ENCODE assay signal across 1 cellular context in genomic region chr6:149864578-149865535, GRCh38.
TF ChIP-seq lines count a peak whose summit lies in the region.

No MANE protein-coding gene starts in this region.

TF ChIP-seq in HEK293, 187 proteins besides CTCF, POLR2A, EP300 and RAD21 (continued from another document and continues in another):
- no peak for TF ChIP-seq ZNF645 (tag by site-specific recombination; IDR thresholded peaks at IDR 0.05)
- no peak for TF ChIP-seq ELK4 (IDR thresholded peaks at IDR 0.05; ENCODE audit: borderline replicate concordance, low read depth, low read length)
- TF ChIP-seq ZNF169 (tag by site-specific recombination; IDR thresholded peaks at IDR 0.05) = no peak
- TF ChIP-seq PBX3 (CRISPR knock-in tag; IDR thresholded peaks at IDR 0.05) = no peak
- 0 out of 2 replicates have a peak, but pooled peaks have one; percentile 53 for TF ChIP-seq ZNF639 (tag by site-specific recombination; IDR thresholded peaks at IDR 0.05)
- no peak for TF ChIP-seq ZNF350 (tag by site-specific recombination; IDR thresholded peaks at IDR 0.05)
- no peak for TF ChIP-seq ZNF792 (tag by site-specific recombination; IDR thresholded peaks at IDR 0.05)
- TF ChIP-seq ZNF239 (tag by site-specific recombination; IDR thresholded peaks at IDR 0.05) = no peak
- TF ChIP-seq ZNF175 (tag by site-specific recombination; IDR thresholded peaks at IDR 0.05) = no peak
- TF ChIP-seq RBAK (tag by site-specific recombination; IDR thresholded peaks at IDR 0.05) = no peak
- TF ChIP-seq ZNF530 (tag by site-specific recombination; IDR thresholded peaks at IDR 0.05; ENCODE audit: low read depth) = no peak
- no peak for TF ChIP-seq GLI2 (tag by site-specific recombination; IDR thresholded peaks at IDR 0.05; ENCODE audit: borderline replicate concordance, low read depth)
- peak; percentile 29; the same call in 1 of the 2 replicates for TF ChIP-seq ZBTB10 (tag by site-specific recombination; IDR thresholded peaks at IDR 0.05)
- no peak for TF ChIP-seq ZNF362 (tag by site-specific recombination; IDR thresholded peaks at IDR 0.05)
- no peak for TF ChIP-seq PRDM1 (tag by site-specific recombination; IDR thresholded peaks at IDR 0.05)
- no peak for TF ChIP-seq ZNF571 (tag by site-specific recombination; IDR thresholded peaks at IDR 0.05)
- no peak for TF ChIP-seq ZNF449 (tag by site-specific recombination; IDR thresholded peaks at IDR 0.05)
- no peak for TF ChIP-seq ZNF354C (tag by site-specific recombination; IDR thresholded peaks at IDR 0.05; ENCODE audit: borderline replicate concordance, low read depth)
- no peak for TF ChIP-seq REST (tag by site-specific recombination; IDR thresholded peaks at IDR 0.05)
- no peak for TF ChIP-seq ZNF24 (tag by site-specific recombination; IDR thresholded peaks at IDR 0.05)
- TF ChIP-seq HOXD13 (CRISPR knock-in tag; IDR thresholded peaks at IDR 0.05; ENCODE audit: borderline replicate concordance) = no peak
- no peak for TF ChIP-seq ZNF18 (tag by site-specific recombination; IDR thresholded peaks at IDR 0.05)
- TF ChIP-seq ZNF837 (tag by site-specific recombination; IDR thresholded peaks at IDR 0.05) = no peak
- TF ChIP-seq ZNF211 (tag by site-specific recombination; IDR thresholded peaks at IDR 0.05; ENCODE audit: low read depth) = no peak
- no peak for TF ChIP-seq MEIS1 (CRISPR knock-in tag; IDR thresholded peaks at IDR 0.05; ENCODE audit: borderline replicate concordance)
- no peak for TF ChIP-seq ZNF623 (tag by site-specific recombination; IDR thresholded peaks at IDR 0.05)
- no peak for TF ChIP-seq ZNF2 (tag by site-specific recombination; IDR thresholded peaks at IDR 0.05)
- no peak; the same call in 1 of the 2 replicates for TF ChIP-seq ZEB2 (tag by site-specific recombination; IDR thresholded peaks at IDR 0.05)
- no peak for TF ChIP-seq ZNF521 (tag by site-specific recombination; IDR thresholded peaks at IDR 0.05)
- TF ChIP-seq ZFP3 (tag by site-specific recombination; IDR thresholded peaks at IDR 0.05; ENCODE audit: low read depth) = no peak
- TF ChIP-seq ZNF391 (tag by site-specific recombination; IDR thresholded peaks at IDR 0.05; ENCODE audit: borderline replicate concordance, low read depth) = no peak; the same call in 1 of the 2 replicates
- TF ChIP-seq ZNF133 (tag by site-specific recombination; IDR thresholded peaks at IDR 0.05) = no peak
- TF ChIP-seq HIC1 (tag by site-specific recombination; IDR thresholded peaks at IDR 0.05) = no peak
- no peak for TF ChIP-seq ZNF670 (tag by site-specific recombination; IDR thresholded peaks at IDR 0.05; ENCODE audit: low read depth)
- no peak for TF ChIP-seq ZNF302 (tag by site-specific recombination; IDR thresholded peaks at IDR 0.05; ENCODE audit: low read depth)
